In genomic region chr10:91983403-91983802, GRCh38 we compare ENCODE assay signal across 14 cellular contexts.
"Had no signal": no experiment of that assay in that cellular context is flagged by ENCODE, and none has a peak within 500 bp of the region (broad histone marks: within the 10 kb centered on the region; RNA-seq: fewer than 3 reads in every experiment).

No MANE protein-coding gene starts in this region.

- ATAC-seq: stimulated activated memory B cell treated with anti-CD40 and anti-IgM and Interleukin-4, amounts not matched to agents 10 μg/mL and 1 μg/mL and 100 μg/mL, for 72 hours had no signal

- H3K27ac Mint-ChIP-seq: activated CD4-positive, alpha-beta memory T cell treated with anti-CD3 and anti-CD28 coated beads for 36 hours; stimulated activated memory B cell treated with anti-CD40 and anti-IgM and Interleukin-4, amounts not matched to agents 10 μg/mL and 1 μg/mL and 100 μg/mL, for 72 hours had no signal

- H3K9me3 Mint-ChIP-seq: activated CD4-positive, alpha-beta memory T cell treated with anti-CD3 and anti-CD28 coated beads for 36 hours; activated naive CD4-positive, alpha-beta T cell treated with anti-CD3 and anti-CD28 coated beads, Interleukin-2, amount 50 U/mL, for 24 hours; stimulated activated memory B cell treated with anti-CD40 and anti-IgM and Interleukin-4, amounts not matched to agents 10 μg/mL and 1 μg/mL and 100 μg/mL, for 72 hours had no signal

- H3K27me3 Mint-ChIP-seq: activated CD4-positive, alpha-beta memory T cell treated with anti-CD3 and anti-CD28 coated beads for 36 hours; activated naive CD4-positive, alpha-beta T cell treated with anti-CD3 and anti-CD28 coated beads, Interleukin-2, amount 50 U/mL, for 24 hours; stimulated activated memory B cell treated with anti-CD40 and anti-IgM and Interleukin-4, amounts not matched to agents 10 μg/mL and 1 μg/mL and 100 μg/mL, for 72 hours had no signal

- H3K4me1 ChIP-seq: breast epithelium, esophagus squamous epithelium, transverse colon had no signal

- H3K4me3 ChIP-seq: breast epithelium, esophagus squamous epithelium, smooth muscle cell, transverse colon had no signal

- H3K27me3 ChIP-seq: breast epithelium, esophagus squamous epithelium, neutrophil, transverse colon had no signal

- H3K4me1 Mint-ChIP-seq: stimulated activated memory B cell treated with anti-CD40 and anti-IgM and Interleukin-4, amounts not matched to agents 10 μg/mL and 1 μg/mL and 100 μg/mL, for 72 hours had no signal

- H3K27ac ChIP-seq: breast epithelium, esophagus squamous epithelium, neutrophil, transverse colon had no signal

- H3K9me3 ChIP-seq: breast epithelium, esophagus squamous epithelium, neutrophil, transverse colon had no signal

- DNase-seq: activated CD4-positive, alpha-beta memory T cell treated with anti-CD3 and anti-CD28 coated beads for 36 hours; activated CD4-positive, CD25-positive, alpha-beta regulatory T cell treated with anti-CD3 and anti-CD28 coated beads, Interleukin-2, amount 50 U/mL, for 72 hours; aorta; esophagus squamous epithelium; foreskin melanocyte; head of caudate nucleus; substantia nigra; transverse colon had no signal

- H3K4me3 Mint-ChIP-seq: activated CD4-positive, alpha-beta memory T cell treated with anti-CD3 and anti-CD28 coated beads for 36 hours; activated naive CD4-positive, alpha-beta T cell treated with anti-CD3 and anti-CD28 coated beads, Interleukin-2, amount 50 U/mL, for 24 hours; stimulated activated memory B cell treated with anti-CD40 and anti-IgM and Interleukin-4, amounts not matched to agents 10 μg/mL and 1 μg/mL and 100 μg/mL, for 72 hours; T-helper 2 cell treated with Interferon-gamma antibody and Interleukin-4, amounts not matched to agents 5 μg/mL and 100 μg/mL, for 36 hours had no signal
